8 cellular contexts compared by ENCODE assay signal in genomic region chr2:38665854-38666577, GRCh38. TPM values are rescaled to one million over a fixed set of nuclear protein-coding genes. Genes with fewer than 3 reads are reported as not detected.
DNase-seq lines count a peak whose midpoint lies in the region; ATAC-seq, FAIRE-seq and TF ChIP-seq lines count a peak whose summit lies in the region.

TSS of gene GALM (plus strand) at chr2:38666114. CDS start at chr2:38666162, 48 bp downstream.

- no peak within 1 kb of the TSS for H3K9ac ChIP-seq in endothelial cell of umbilical vein (replicated peaks; ENCODE audit: extremely low read depth, insufficient read depth, low read length)
- peak within 1 kb of the TSS; percentile 84 for H3K9ac ChIP-seq in mesenchymal stem cell (ENCODE audit: low read length)

- H4K91ac ChIP-seq in mesenchymal stem cell (ENCODE audit: low read length), result no peak within 1 kb of the TSS

- no peak within 1 kb of the TSS for H2BK15ac ChIP-seq in mesenchymal stem cell (ENCODE audit: low read depth, poor library complexity, severe bottlenecking)

- peak within 1 kb of the TSS; percentile 82 to 95 (median 88) for H3K4me3 Mint-ChIP-seq in CD8-positive, alpha-beta memory T cell
- H3K4me3 Mint-ChIP-seq in GM23338, result peak within 1 kb of the TSS; percentile 91
- H3K4me3 Mint-ChIP-seq in activated CD8-positive, alpha-beta T cell treated with anti-CD3 and anti-CD28 coated beads, Interleukin-2, amount 10 ng/mL, durations not matched to agents 7 days and 5 days, result peak within 1 kb of the TSS; percentile 82
- peak within 1 kb of the TSS; percentile 85 for H3K4me3 Mint-ChIP-seq in stimulated activated memory B cell treated with anti-CD40 and anti-IgM and Interleukin-4, amounts not matched to agents 10 μg/mL and 1 μg/mL and 100 μg/mL, for 72 hours

- CTCF ChIA-PET in CD8-positive, alpha-beta memory T cell (lab: Charles Lee), result interaction anchor here (1.1 to 3.6 kb wide), 13 partner anchors 13 to 84 kb away, joined by 3 to 36 read pairs (median 10); partner anchors contain the start of gene HNRNPLL
- CTCF ChIA-PET in activated CD8-positive, alpha-beta T cell treated with anti-CD3 and anti-CD28 coated beads, Interleukin-2, amount 10 ng/mL, durations not matched to agents 7 days and 5 days (lab: Charles Lee), result interaction anchor here (0.9 to 8.8 kb wide), 18 partner anchors 8 to 84 kb away, joined by 3 to 195 read pairs (median 8); partner anchors contain the start of gene HNRNPLL
- CTCF ChIA-PET in endothelial cell of umbilical vein (lab: Charles Lee), result interaction anchor here (1.1 to 2.5 kb wide), 4 partner anchors 63 to 98 kb away, joined by 3 to 11 read pairs (median 5); partner anchors contain the start of gene HNRNPLL

- H3K36me3 ChIP-seq in CD8-positive, alpha-beta memory T cell (ENCODE audit: insufficient read depth, low read length), result no peaks in the 10 kb centered on the region
- H3K36me3 ChIP-seq in GM23338 (ENCODE audit: insufficient read depth) (no peaks in the 10 kb centered on the region), endothelial cell of umbilical vein (ENCODE audit: control insufficient read depth in 2 of 2, extremely low read depth in 1 of 2, insufficient read depth in 2 of 2, low read length in 2 of 2) (no peaks in the 10 kb centered on the region), mesenchymal stem cell (ENCODE audit: control insufficient read depth in 1 of 2, insufficient read depth in 2 of 2, low read depth in 1 of 2, low read length in 2 of 2) (no peaks in the 10 kb centered on the region)

- no peaks in the 10 kb centered on the region for H3F3A ChIP-seq in GM23338 (replicated peaks; ENCODE audit: low read depth)

- H3K4ac ChIP-seq in mesenchymal stem cell (ENCODE audit: low read depth in 1 of 2, low read length in 2 of 2), result no peak within 1 kb of the TSS

- H3K27ac ChIP-seq in CD8-positive, alpha-beta memory T cell (ENCODE audit: low read depth, low read length), result peak within 1 kb of the TSS; percentile 60
- H3K27ac ChIP-seq in GM23338 (ENCODE audit: low read depth), result no peak within 1 kb of the TSS
- no peak within 1 kb of the TSS for H3K27ac ChIP-seq in endothelial cell of umbilical vein (ENCODE audit: insufficient read depth, low read depth, low read length)
- peak within 1 kb of the TSS; percentile 13 for H3K27ac ChIP-seq in mesenchymal stem cell (ENCODE audit: low read length, poor library complexity, severe bottlenecking)

- H2BK120ac ChIP-seq in mesenchymal stem cell (ENCODE audit: low read depth, low read length), result peak within 1 kb of the TSS; percentile 73

- H3K79me2 ChIP-seq in GM23338 (replicated peaks; ENCODE audit: insufficient read depth) (0 out of 2 replicates have a peak, but pooled peaks cover 7% of the 10 kb centered on the region), endothelial cell of umbilical vein (ENCODE audit: control insufficient read depth, insufficient read depth, low read length) (no peaks in the 10 kb centered on the region)

- H3K27ac Mint-ChIP-seq in CD8-positive, alpha-beta memory T cell, result peak within 1 kb of the TSS; percentile 91 to 100 (median 99)
- H3K27ac Mint-ChIP-seq in GM23338, result peak within 1 kb of the TSS; percentile 80
- peak within 1 kb of the TSS; percentile 89 for H3K27ac Mint-ChIP-seq in activated CD8-positive, alpha-beta T cell treated with anti-CD3 and anti-CD28 coated beads, Interleukin-2, amount 10 ng/mL, durations not matched to agents 7 days and 5 days
- H3K27ac Mint-ChIP-seq in stimulated activated memory B cell treated with anti-CD40 and anti-IgM and Interleukin-4, amounts not matched to agents 10 μg/mL and 1 μg/mL and 100 μg/mL, for 72 hours, result peak within 1 kb of the TSS; percentile 32

- H3K4me3 ChIP-seq in CD8-positive, alpha-beta memory T cell (ENCODE audit: low read length), result peak within 1 kb of the TSS; percentile 88
- H3K4me3 ChIP-seq in GM23338, result peak within 1 kb of the TSS; percentile 64
- H3K4me3 ChIP-seq in endothelial cell of umbilical vein (replicated peaks in 1 of 3; ENCODE audit: insufficient read depth in 1 of 3, low read depth in 1 of 3, low read length in 3 of 3), result peak within 1 kb of the TSS; percentile 8 to 46 (median 44)
- H3K4me3 ChIP-seq in mesenchymal stem cell (ENCODE audit: insufficient read depth in 1 of 2, low read depth in 1 of 2, low read length in 2 of 2), result peak within 1 kb of the TSS; percentile 55 to 86

- H3K14ac ChIP-seq in mesenchymal stem cell (ENCODE audit: low read length in 2 of 2), result peak within 1 kb of the TSS in 1 of 2 experiments; percentile 0

- H3K18ac ChIP-seq in mesenchymal stem cell (ENCODE audit: low read depth in 1 of 2, low read length in 2 of 2), result peak within 1 kb of the TSS; percentile 34 to 52

- H3K9me2 ChIP-seq in GM23338 (ENCODE audit: insufficient read depth), result no peaks in the 10 kb centered on the region

- H3K27me3 ChIP-seq in CD8-positive, alpha-beta memory T cell (ENCODE audit: insufficient read depth, low read length, poor library complexity, severe bottlenecking), result no peaks in the 10 kb centered on the region
- H3K27me3 ChIP-seq in GM23338 (ENCODE audit: insufficient read depth) (no peaks in the 10 kb centered on the region), endothelial cell of umbilical vein (ENCODE audit: control insufficient read depth in 2 of 2, insufficient read depth in 2 of 2, low read length in 2 of 2) (no peaks in the 10 kb centered on the region), mesenchymal stem cell (ENCODE audit: control insufficient read depth in 1 of 2, insufficient read depth in 1 of 2, low read length in 2 of 2) (no peaks in the 10 kb centered on the region)

- H2AK5ac ChIP-seq in mesenchymal stem cell (ENCODE audit: low read length, severe bottlenecking), result peak within 1 kb of the TSS; percentile 13

- peak; percentile 97 for FAIRE-seq in endothelial cell of umbilical vein (lab: Jason Lieb, UNC)

- TF ChIP-seq CTCF in GM23338 (conservative IDR thresholded peaks at IDR 0.05; ENCODE audit: low read depth in 2 of 2) (no peak), endothelial cell of umbilical vein (IDR thresholded peaks at IDR 0.05; ENCODE audit: extremely low read depth in 1 of 2, insufficient read depth in 1 of 2, low read depth in 1 of 2, low read length in 2 of 2) (no peak)

- H3K23ac ChIP-seq in mesenchymal stem cell (ENCODE audit: low read length in 2 of 2), result no peak within 1 kb of the TSS

- H3K27me3 Mint-ChIP-seq in CD8-positive, alpha-beta memory T cell, result no peaks in the 10 kb centered on the region
- peaks cover 5% of the 10 kb centered on the region for H3K27me3 Mint-ChIP-seq in GM23338 (ENCODE audit: insufficient read depth, low read depth, poor library complexity)
- H3K27me3 Mint-ChIP-seq in activated CD8-positive, alpha-beta T cell treated with anti-CD3 and anti-CD28 coated beads, Interleukin-2, amount 10 ng/mL, durations not matched to agents 7 days and 5 days (ENCODE audit: low read depth), result no peaks in the 10 kb centered on the region
- no peaks in the 10 kb centered on the region for H3K27me3 Mint-ChIP-seq in stimulated activated memory B cell treated with anti-CD40 and anti-IgM and Interleukin-4, amounts not matched to agents 10 μg/mL and 1 μg/mL and 100 μg/mL, for 72 hours

- peak within 1 kb of the TSS in 1 of 2 experiments; percentile 54 for H2BK12ac ChIP-seq in mesenchymal stem cell (ENCODE audit: low read length in 2 of 2)

- peak; percentile 17 to 76 (median 55) for DNase-seq in CD8-positive, alpha-beta memory T cell
- DNase-seq in GM23338 (ENCODE audit: low spot score) (peak; percentile 98), NCI-H2227 treated with DMSO at 0.1 percent for 48 hours (lab: John Stamatoyannopoulos, UW) (peak; percentile 89), endothelial cell of umbilical vein (ENCODE audit: low read depth, low spot score) (peak; percentile 92), mesenchymal stem cell (peak; percentile 95)
- DNase-seq in activated CD8-positive, alpha-beta T cell treated with anti-CD3 and anti-CD28 coated beads, Interleukin-2, amount 10 ng/mL, durations not matched to agents 7 days and 5 days, result peak; percentile 73

- H3K79me1 ChIP-seq in mesenchymal stem cell (replicated peaks; ENCODE audit: low read length, poor library complexity, severe bottlenecking), result peaks cover 3% of the 10 kb centered on the region

- peaks cover 37% of the 10 kb centered on the region for H3K4me1 ChIP-seq in CD8-positive, alpha-beta memory T cell (ENCODE audit: insufficient read depth, low read length)
- H3K4me1 ChIP-seq in GM23338 (ENCODE audit: insufficient read depth) (peaks cover 18% of the 10 kb centered on the region), endothelial cell of umbilical vein (ENCODE audit: control insufficient read depth, extremely low read depth, insufficient read depth, low read length) (peaks cover 3% of the 10 kb centered on the region), mesenchymal stem cell (ENCODE audit: control insufficient read depth, insufficient read depth, low read depth, low read length) (peaks cover 3% of the 10 kb centered on the region)

- peak within 1 kb of the TSS; percentile 83 for H4K8ac ChIP-seq in mesenchymal stem cell (ENCODE audit: low read length)

- no peaks in the 10 kb centered on the region for H3K9me3 ChIP-seq in CD8-positive, alpha-beta memory T cell (ENCODE audit: low read length)
- no peaks in the 10 kb centered on the region for H3K9me3 ChIP-seq in endothelial cell of umbilical vein (replicated peaks; ENCODE audit: control insufficient read depth, insufficient read depth, low read length)
- no peaks in the 10 kb centered on the region for H3K9me3 ChIP-seq in mesenchymal stem cell (ENCODE audit: control insufficient read depth, low read length)

- POLR2A ChIA-PET in CD8-positive, alpha-beta memory T cell (lab: Charles Lee), result interaction anchor here (0.6 to 6.1 kb wide), 9 partner anchors 11 to 85 kb away, joined by 3 to 57 read pairs (median 6); partner anchors contain the start of genes HNRNPLL and SRSF7
- POLR2A ChIA-PET in activated CD8-positive, alpha-beta T cell treated with anti-CD3 and anti-CD28 coated beads, Interleukin-2, amount 10 ng/mL, durations not matched to agents 7 days and 5 days (lab: Charles Lee), result interaction anchor here (1.0 to 7.6 kb wide), 16 partner anchors 8 to 84 kb away, joined by 3 to 73 read pairs (median 7); partner anchors contain the start of genes HNRNPLL and SRSF7
- POLR2A ChIA-PET in endothelial cell of umbilical vein (lab: Charles Lee), result interaction anchor here (0.6 to 1.8 kb wide), 3 partner anchors 62 to 85 kb away, joined by 3 to 12 read pairs (median 5); partner anchors contain the start of gene SRSF7

- WGBS in mesenchymal stem cell, result 2% methylated on average over 27 of the region's 27 CpGs

- TF ChIP-seq POLR2A in endothelial cell of umbilical vein (IDR thresholded peaks at IDR 0.05; ENCODE audit: low read depth, low read length), result no peak

- H3K4me1 Mint-ChIP-seq in CD8-positive, alpha-beta memory T cell, result peaks cover 56 to 69% (median 67%) of the 10 kb centered on the region in 3 donors
- peaks cover 14% of the 10 kb centered on the region for H3K4me1 Mint-ChIP-seq in GM23338
- H3K4me1 Mint-ChIP-seq in activated CD8-positive, alpha-beta T cell treated with anti-CD3 and anti-CD28 coated beads, Interleukin-2, amount 10 ng/mL, durations not matched to agents 7 days and 5 days (ENCODE audit: low read depth), result peaks cover 63% of the 10 kb centered on the region
- peaks cover 31% of the 10 kb centered on the region for H3K4me1 Mint-ChIP-seq in stimulated activated memory B cell treated with anti-CD40 and anti-IgM and Interleukin-4, amounts not matched to agents 10 μg/mL and 1 μg/mL and 100 μg/mL, for 72 hours

- peak; percentile 96 for ATAC-seq in GM23338
- peak; percentile 45 for ATAC-seq in activated CD8-positive, alpha-beta T cell treated with anti-CD3 and anti-CD28 coated beads, Interleukin-2, amount 10 ng/mL, durations not matched to agents 7 days and 5 days
- peak; percentile 79 for ATAC-seq in stimulated activated memory B cell treated with anti-CD40 and anti-IgM and Interleukin-4, amounts not matched to agents 10 μg/mL and 1 μg/mL and 100 μg/mL, for 72 hours
- ATAC-seq in GM21390 (IDR thresholded peaks at IDR 0.05; ENCODE audit: unreplicated experiment), result no peak

- H3K9me3 Mint-ChIP-seq in CD8-positive, alpha-beta memory T cell, result no peaks in the 10 kb centered on the region
- H3K9me3 Mint-ChIP-seq in GM23338, result no peaks in the 10 kb centered on the region
- H3K9me3 Mint-ChIP-seq in activated CD8-positive, alpha-beta T cell treated with anti-CD3 and anti-CD28 coated beads, Interleukin-2, amount 10 ng/mL, durations not matched to agents 7 days and 5 days (ENCODE audit: insufficient read depth), result no peaks in the 10 kb centered on the region
- H3K9me3 Mint-ChIP-seq in stimulated activated memory B cell treated with anti-CD40 and anti-IgM and Interleukin-4, amounts not matched to agents 10 μg/mL and 1 μg/mL and 100 μg/mL, for 72 hours, result no peaks in the 10 kb centered on the region

- peak within 1 kb of the TSS; percentile 93 for H3K4me2 ChIP-seq in GM23338
- H3K4me2 ChIP-seq in endothelial cell of umbilical vein (ENCODE audit: insufficient read depth, low read length), result peak within 1 kb of the TSS; percentile 50
- H3K4me2 ChIP-seq in mesenchymal stem cell (ENCODE audit: low read length, poor library complexity, severe bottlenecking), result peak within 1 kb of the TSS; percentile 95

- dilution Hi-C loops in endothelial cell of umbilical vein (cut with MboI; ENCODE audit: extremely low pct_ligation_motif_present, low sequenced_read_pairs), result no loop called here

- BruUV-seq in endothelial cell of umbilical vein (replicated peaks; lab: Mats Ljungman, UMichigan), result no TSS peak

- H2AFZ ChIP-seq in GM23338 (peak within 1 kb of the TSS; percentile 90), endothelial cell of umbilical vein (ENCODE audit: low read depth, low read length) (peak within 1 kb of the TSS; percentile 78), mesenchymal stem cell (ENCODE audit: low read depth, low read length) (peak within 1 kb of the TSS; percentile 55)

- H3K36me3 Mint-ChIP-seq in CD8-positive, alpha-beta memory T cell, result peaks cover 3 to 33% (median 4%) of the 10 kb centered on the region in 3 donors
- H3K36me3 Mint-ChIP-seq in GM23338 (ENCODE audit: low read depth), result no peaks in the 10 kb centered on the region
- H3K36me3 Mint-ChIP-seq in activated CD8-positive, alpha-beta T cell treated with anti-CD3 and anti-CD28 coated beads, Interleukin-2, amount 10 ng/mL, durations not matched to agents 7 days and 5 days (ENCODE audit: low read depth), result peaks cover 20% of the 10 kb centered on the region
- no peaks in the 10 kb centered on the region for H3K36me3 Mint-ChIP-seq in stimulated activated memory B cell treated with anti-CD40 and anti-IgM and Interleukin-4, amounts not matched to agents 10 μg/mL and 1 μg/mL and 100 μg/mL, for 72 hours

- no peak within 1 kb of the TSS for H2BK5ac ChIP-seq in mesenchymal stem cell (ENCODE audit: low read depth, low read length, poor library complexity, severe bottlenecking)

- intact Hi-C loops in endothelial cell of umbilical vein (cut with micrococcal nuclease), result loop anchor here (1.0 to 5.0 kb wide), 2 partner anchors 63 to 289 kb away; partner anchors contain the start of gene ATL2

- H3K9me1 ChIP-seq in endothelial cell of umbilical vein (replicated peaks; ENCODE audit: control insufficient read depth, extremely low read depth, insufficient read depth, low read length), result no peaks in the 10 kb centered on the region

- no peaks in the 10 kb centered on the region for H4K20me1 ChIP-seq in GM23338 (replicated peaks; ENCODE audit: insufficient read depth)
- no peaks in the 10 kb centered on the region for H4K20me1 ChIP-seq in endothelial cell of umbilical vein (replicated peaks; ENCODE audit: control insufficient read depth, extremely low read depth, insufficient read depth, low read length)

RNA-seq across cellular contexts. Expression of gene GALM, which starts in this region (rescaled TPM):
- total RNA-seq in CD8-positive, alpha-beta memory T cell, result 100 to 1,000 TPM; 107 to 109 TPM
- polyA plus RNA-seq in CD8-positive, alpha-beta memory T cell, result 51.4 TPM
- 14.9 and 21.6 TPM in 2 replicates for total RNA-seq in GM23338 (2014; rRNA removed; shearing (Covaris generic))
- 9.3 and 9.6 TPM in 2 replicates for polyA plus RNA-seq in GM23338 (2016; fragmentation: Nextera tagmentation; extraction: Ambion mirVana)
- total RNA-seq in activated CD8-positive, alpha-beta T cell treated with anti-CD3 and anti-CD28 coated beads, Interleukin-2, amount 10 ng/mL, durations not matched to agents 7 days and 5 days, result 10 to 100 TPM; 27.6 TPM
- 5.4 and 6.1 TPM in 2 replicates for total RNA-seq in endothelial cell of umbilical vein
- 4.6 and 4.8 TPM in 2 replicates for polyA plus RNA-seq in endothelial cell of umbilical vein
- polyA plus RNA-seq in endothelial cell of umbilical vein (2011; cell fraction: cytosol; rRNA removed), result 4.9 and 5.8 TPM in 2 replicates
- 3.5 and 3.8 TPM in 2 replicates for polyA plus RNA-seq in endothelial cell of umbilical vein (2011; cell fraction: nucleus; rRNA removed)
- 8.4 and 8.9 TPM in 2 replicates for polyA plus RNA-seq in endothelial cell of umbilical vein (2012)
- polyA minus RNA-seq in endothelial cell of umbilical vein, result 4.8 and 6.7 TPM in 2 replicates
- 8.4 TPM for polyA minus RNA-seq in endothelial cell of umbilical vein (2011; cell fraction: cytosol; rRNA and poly(A)+ RNA removed)
- polyA minus RNA-seq in endothelial cell of umbilical vein (2011; cell fraction: nucleus; rRNA and poly(A)+ RNA removed), result 2.0 and 2.7 TPM in 2 replicates
- 10.1 TPM for polyA plus RNA-seq in mesenchymal stem cell (2013, experiment 1 of 2)
- 10.3 TPM for polyA plus RNA-seq in mesenchymal stem cell (2013, experiment 2 of 2)

Comparison
In these comparisons a context has a peak if more than half of its experiments do, and no peak if none do; other contexts are left out.
1. H3K27ac ChIP-seq: peak in CD8-positive, alpha-beta memory T cell (single experiment) and mesenchymal stem cell (single experiment); none in GM23338 (single experiment) and endothelial cell of umbilical vein (single experiment).
2. H3K27ac Mint-ChIP-seq: peak in every context shown above with its lines; median percentile 99 in CD8-positive, alpha-beta memory T cell; 89 in activated CD8-positive, alpha-beta T cell treated with anti-CD3 and anti-CD28 coated beads, Interleukin-2, amount 10 ng/mL, durations not matched to agents 7 days and 5 days; 80 in GM23338; 32 in stimulated activated memory B cell treated with anti-CD40 and anti-IgM and Interleukin-4, amounts not matched to agents 10 μg/mL and 1 μg/mL and 100 μg/mL, for 72 hours.
3. Peak in every context shown above with its lines, with median percentiles within 50 percentile points of each other: DNase-seq, H3K4me3 ChIP-seq, H3K4me3 Mint-ChIP-seq, H2AFZ ChIP-seq and H3K4me2 ChIP-seq.